ENCODE assay signal across 8 cellular contexts in the genomic region with DNA sequence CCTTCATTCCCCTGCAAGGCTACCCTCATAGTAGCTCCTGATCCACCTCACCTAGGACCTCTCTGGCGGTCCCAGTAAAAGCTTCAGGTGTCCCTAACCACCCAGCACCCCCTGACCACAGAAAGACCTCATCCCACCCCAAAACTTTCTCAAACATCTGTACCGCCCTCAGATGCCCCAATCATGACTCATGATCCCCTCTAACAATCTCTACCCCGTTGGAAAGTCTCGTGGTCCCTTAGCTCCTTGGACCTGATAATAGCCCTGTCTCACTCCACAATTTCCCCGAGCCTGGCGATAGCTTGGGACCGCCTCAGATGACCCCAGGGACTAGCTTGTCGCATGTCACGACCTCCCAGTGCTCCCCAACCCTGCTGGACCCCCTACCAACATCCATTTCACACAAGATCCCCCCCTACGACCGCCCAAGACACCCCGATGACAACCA. TPM values are rescaled to one million over a fixed set of nuclear protein-coding genes. Genes with fewer than 3 reads are reported as not detected.
DNase-seq lines count a peak whose midpoint lies in the region; ATAC-seq and TF ChIP-seq lines count a peak whose summit lies in the region.

No MANE protein-coding gene starts in this region.

- peaks cover 0 to 4% of the 10 kb centered on the region in 2 donors for H3K36me3 ChIP-seq in gastrocnemius medialis

- peak overlapping the region; percentile 100 for H3K27ac Mint-ChIP-seq in activated CD4-positive, alpha-beta T cell treated with anti-CD3 and anti-CD28 coated beads, Interleukin-2, amount 10 ng/mL, durations not matched to agents 7 days and 5 days

- no peaks in the 10 kb centered on the region for H3K27me3 ChIP-seq in gastrocnemius medialis

- H3K27ac ChIP-seq in gastrocnemius medialis: peak overlapping the region; percentile 93 to 98 (median 94)

- TF ChIP-seq POLR2A in gastrocnemius medialis (IDR thresholded peaks at IDR 0.05): no peak

- H3K4me1 ChIP-seq in gastrocnemius medialis: peaks cover 10 to 20% of the 10 kb centered on the region in 2 donors

- H3K4me3 Mint-ChIP-seq in activated CD4-positive, alpha-beta T cell treated with anti-CD3 and anti-CD28 coated beads, Interleukin-2, amount 10 ng/mL, durations not matched to agents 7 days and 5 days: peak overlapping the region; percentile 86

- peaks cover 13% of the 10 kb centered on the region for H3K36me3 Mint-ChIP-seq in activated CD4-positive, alpha-beta T cell treated with anti-CD3 and anti-CD28 coated beads, Interleukin-2, amount 10 ng/mL, durations not matched to agents 7 days and 5 days (ENCODE audit: low read depth)

- H3K9me3 ChIP-seq in gastrocnemius medialis: no peaks in the 10 kb centered on the region

- POLR2A ChIA-PET in activated CD4-positive, alpha-beta T cell treated with anti-CD3 and anti-CD28 coated beads, Interleukin-2, amount 10 ng/mL, durations not matched to agents 7 days and 5 days (lab: Charles Lee): interaction anchor here (1.3 to 1.8 kb wide), 2 partner anchors 75 to 281 kb away, joined by 4 to 7 read pairs; partner anchors contain the start of genes SAFB and SAFB2

- H3K4me3 ChIP-seq in WI38 (ENCODE audit: low read depth, low read length): peak overlapping the region; percentile 100
- peak overlapping the region; percentile 99 for H3K4me3 ChIP-seq in fibroblast of the aortic adventitia (ENCODE audit: low read depth, low read length)
- H3K4me3 ChIP-seq in gastrocnemius medialis: peak overlapping the region; percentile 68 to 100 (median 97)

- TF ChIP-seq CTCF in WI38 (IDR thresholded peaks at IDR 0.05; ENCODE audit: low read depth, low read length): no peak
- TF ChIP-seq CTCF in fibroblast of the aortic adventitia (IDR thresholded peaks at IDR 0.05; ENCODE audit: insufficient read depth, low read length): no peak
- no peak for TF ChIP-seq CTCF in gastrocnemius medialis (IDR thresholded peaks at IDR 0.05 in 4 of 5, conservative IDR thresholded peaks at IDR 0.05 in 1 of 5)

- peaks cover 32% of the 10 kb centered on the region for H3K4me1 Mint-ChIP-seq in activated CD4-positive, alpha-beta T cell treated with anti-CD3 and anti-CD28 coated beads, Interleukin-2, amount 10 ng/mL, durations not matched to agents 7 days and 5 days

- H3K9me3 Mint-ChIP-seq in activated CD4-positive, alpha-beta T cell treated with anti-CD3 and anti-CD28 coated beads, Interleukin-2, amount 10 ng/mL, durations not matched to agents 7 days and 5 days: no peaks in the 10 kb centered on the region

- CTCF ChIA-PET in activated CD4-positive, alpha-beta T cell treated with anti-CD3 and anti-CD28 coated beads, Interleukin-2, amount 10 ng/mL, durations not matched to agents 7 days and 5 days (lab: Charles Lee): interaction anchor here (1.0 to 4.9 kb wide), 4 partner anchors 10 to 214 kb away, joined by 3 to 39 read pairs (median 4); partner anchors contain the start of genes NRTN and RPL36

- intact Hi-C loops in gastrocnemius medialis (cut with DNase I; ENCODE audit: low total_unique reads): loop anchor here (5.0 to 10.0 kb wide), 4 partner anchors 74 to 832 kb away; partner anchors contain the start of genes ALKBH7, GPR108, MLLT1 and RANBP3

- ATAC-seq in gastrocnemius medialis: no peak

- DNase-seq in activated CD4-positive, alpha-beta T cell treated with anti-CD3 and anti-CD28 coated beads, Interleukin-2, amount 10 ng/mL, durations not matched to agents 7 days and 5 days: peak; percentile 21
- DNase-seq in activated CD4-positive, alpha-beta T cell treated with anti-CD3 and anti-CD28 coated beads, Interleukin-2, amount 50 U/mL, for 48 hours: no peak
- DNase-seq in fibroblast of the aortic adventitia (ENCODE audit: low read depth) (peak; percentile 58), gastrocnemius medialis (no peak), NCI-H1417 (lab: John Stamatoyannopoulos, UW) (no peak), putamen (ENCODE audit: low spot score) (no peak), GM19240 (ENCODE audit: insufficient read length, low spot score) (no peak)

- H3K27me3 Mint-ChIP-seq in activated CD4-positive, alpha-beta T cell treated with anti-CD3 and anti-CD28 coated beads, Interleukin-2, amount 10 ng/mL, durations not matched to agents 7 days and 5 days: no peaks in the 10 kb centered on the region

- in situ Hi-C loops in gastrocnemius medialis (cut with MboI; ENCODE audit: low sequenced_read_pairs in 4 of 4): no loop called here

RNA-seq across cellular contexts. Expression of gene NDUFA11, which starts 0.5 kb away (rescaled TPM):
- total RNA-seq in activated CD4-positive, alpha-beta T cell treated with anti-CD3 and anti-CD28 coated beads, Interleukin-2, amount 10 ng/mL, durations not matched to agents 7 days and 5 days: 100 to 1,000 TPM; 207 to 233 TPM
- total RNA-seq in fibroblast of the aortic adventitia (ENCODE audit: low replicate concordance) (172 and 261 TPM in 2 replicates), gastrocnemius medialis (100 to 1,000 TPM; 190 to 349 (median 221) TPM)

RNA-seq across cellular contexts. Expression of gene VMAC, which starts 1.6 kb away (rescaled TPM):
- total RNA-seq in activated CD4-positive, alpha-beta T cell treated with anti-CD3 and anti-CD28 coated beads, Interleukin-2, amount 10 ng/mL, durations not matched to agents 7 days and 5 days: 10 to 100 TPM; 11.8 TPM
- 3.2 and 5.6 TPM in 2 replicates for total RNA-seq in fibroblast of the aortic adventitia (ENCODE audit: low replicate concordance)
- 1 to 10 TPM in 3 of 4 donors, under 1 TPM in 1; 0.46 to 3.0 (median 2.1) TPM for total RNA-seq in gastrocnemius medialis

RNA-seq across cellular contexts. Expression of gene CAPS, which starts 11.0 kb away (rescaled TPM):
- total RNA-seq in activated CD4-positive, alpha-beta T cell treated with anti-CD3 and anti-CD28 coated beads, Interleukin-2, amount 10 ng/mL, durations not matched to agents 7 days and 5 days: 10 to 100 TPM; 17.2 to 21.0 TPM
- 3.5 and 8.5 TPM in 2 replicates for total RNA-seq in fibroblast of the aortic adventitia (ENCODE audit: low replicate concordance)
- total RNA-seq in gastrocnemius medialis: 1 to 10 TPM; 1.2 to 2.4 (median 2.0) TPM

RNA-seq across cellular contexts. Expression of gene FUT5, which starts 32.7 kb away (rescaled TPM):
- not detected for total RNA-seq in activated CD4-positive, alpha-beta T cell treated with anti-CD3 and anti-CD28 coated beads, Interleukin-2, amount 10 ng/mL, durations not matched to agents 7 days and 5 days
- total RNA-seq in fibroblast of the aortic adventitia (ENCODE audit: low replicate concordance) (not detected in 2 replicates), gastrocnemius medialis (not detected)

RNA-seq across cellular contexts. Expression of gene FUT3, which starts 51.8 kb away (rescaled TPM):
- not detected for total RNA-seq in activated CD4-positive, alpha-beta T cell treated with anti-CD3 and anti-CD28 coated beads, Interleukin-2, amount 10 ng/mL, durations not matched to agents 7 days and 5 days
- total RNA-seq in fibroblast of the aortic adventitia (ENCODE audit: low replicate concordance) (not detected in 2 replicates), gastrocnemius medialis (under 1 TPM in 1 of 4 donors, not detected in 3; 0.32 TPM)

Comparison
In these comparisons a context has a peak if more than half of its experiments do, and no peak if none do; other contexts are left out.
1. DNase-seq: peak in activated CD4-positive, alpha-beta T cell treated with anti-CD3 and anti-CD28 coated beads, Interleukin-2, amount 10 ng/mL, durations not matched to agents 7 days and 5 days (single experiment) and fibroblast of the aortic adventitia (single experiment); none in activated CD4-positive, alpha-beta T cell treated with anti-CD3 and anti-CD28 coated beads, Interleukin-2, amount 50 U/mL, for 48 hours (0 of 2), gastrocnemius medialis (0 of 2), NCI-H1417 (0 of 3), putamen (single experiment) and GM19240 (single experiment).
2. Peak in every context shown above with its lines, with median percentiles within 50 percentile points of each other: H3K4me3 ChIP-seq.